ENCODE assay signal across 8 cellular contexts in genomic region chr5:16736158-16736994, GRCh38.
A peak's percentile ranks its signal among the peaks of the same experiment; 100 is the strongest.
DNase-seq lines count a peak whose midpoint lies in the region; ATAC-seq, FAIRE-seq and TF ChIP-seq lines count a peak whose summit lies in the region.

No MANE protein-coding gene starts in this region.

- 81% methylated on average over 14 of the region's 14 CpGs for WGBS in A549 (ENCODE audit: missing lambda C conversion rate)
- 63 to 66% (median 65%) methylated on average over 14 of the region's 14 CpGs for WGBS in adrenal gland, 4 donors
- 28 to 31% methylated on average over 14 of the region's 14 CpGs for WGBS in transverse colon (ENCODE audit: low coverage in 1 of 2), 2 donors

- no peak for TF ChIP-seq RAD21 in A549 (conservative IDR thresholded peaks at IDR 0.05 in 1 of 2, IDR thresholded peaks at IDR 0.05 in 1 of 2)

- DNase-seq in A549 (ENCODE audit: low read depth in 1 of 2, low spot score in 1 of 2) (no peak), NCI-H1417 treated with DMSO at 0.1 percent for 48 hours (lab: John Stamatoyannopoulos, UW) (peak; percentile 91), adrenal gland (peak in 4 of 7 donors; percentile 11 to 27 (median 26)), transverse colon (peak; percentile 68), natural killer cell (no peak)
- DNase-seq in naive thymus-derived CD8-positive, alpha-beta T cell = no peak
- no peak for DNase-seq in stimulated activated naive CD8-positive, alpha-beta T cell treated with anti-CD3 and anti-CD28 coated beads, Interleukin-15, Interleukin-2, amounts not matched to agents 100 U/mL and 50 U/mL, for 24 hours

- H3K4me1 Mint-ChIP-seq in naive thymus-derived CD8-positive, alpha-beta T cell = peaks cover 0 to 4% (median 0%) of the 10 kb centered on the region in 4 donors
- no peaks in the 10 kb centered on the region for H3K4me1 Mint-ChIP-seq in natural killer cell

- no peaks in the 10 kb centered on the region for H3K9me3 ChIP-seq in A549
- H3K9me3 ChIP-seq in adrenal gland (replicated peaks in 1 of 3) = no peaks in the 10 kb centered on the region
- no peaks in the 10 kb centered on the region for H3K9me3 ChIP-seq in transverse colon

- H3K4me3 ChIP-seq in A549 = no peak overlapping the region
- no peak overlapping the region for H3K4me3 ChIP-seq in adrenal gland
- H3K4me3 ChIP-seq in iPS-11a (ENCODE audit: low read depth, low read length) = peak overlapping the region; percentile 52
- no peak overlapping the region for H3K4me3 ChIP-seq in transverse colon

- intact Hi-C loops in adrenal gland (cut with DNase I) (no loop called here), transverse colon (cut with DNase I; ENCODE audit: low total_unique reads) (no loop called here), natural killer cell (cut with micrococcal nuclease) (no loop called here)

- no peak overlapping the region for H3K27ac Mint-ChIP-seq in naive thymus-derived CD8-positive, alpha-beta T cell
- no peak overlapping the region for H3K27ac Mint-ChIP-seq in natural killer cell

- no peak for TF ChIP-seq EP300 in A549 (IDR thresholded peaks at IDR 0.05)
- TF ChIP-seq EP300 in transverse colon (IDR thresholded peaks at IDR 0.05; ENCODE audit: low read depth) = no peak

- no peaks in the 10 kb centered on the region for H3K36me3 ChIP-seq in adrenal gland (replicated peaks in 1 of 2)
- H3K36me3 ChIP-seq in transverse colon = no peaks in the 10 kb centered on the region

- CTCF ChIA-PET in A549 (lab: Yijun Ruan, JAX) = interaction anchor here (1.0 to 2.9 kb wide), 2 partner anchors 44 to 454 kb away, joined by 3 to 12 read pairs; no protein-coding TSS in a partner anchor

- H3K4me1 ChIP-seq in A549 (peaks cover 15% of the 10 kb centered on the region), adrenal gland (replicated peaks in 1 of 2) (no peaks in the 10 kb centered on the region), transverse colon (peaks cover 0 to 47% (median 18%) of the 10 kb centered on the region in 4 donors)

- TF ChIP-seq CTCF in A549 (IDR thresholded peaks at IDR 0.05) (no peak), adrenal gland (IDR thresholded peaks at IDR 0.05) (no peak), transverse colon (IDR thresholded peaks at IDR 0.05) (no peak), natural killer cell (IDR thresholded peaks at IDR 0.05) (no peak)

- H3K4me2 ChIP-seq in A549 = peak overlapping the region; percentile 4; the same call in 1 of the 3 replicates

- no peak overlapping the region for H3K4me3 Mint-ChIP-seq in naive thymus-derived CD8-positive, alpha-beta T cell
- H3K4me3 Mint-ChIP-seq in natural killer cell = no peak overlapping the region

- POLR2A ChIA-PET in A549 (lab: Yijun Ruan, JAX) = no interaction called here
- POLR2A ChIA-PET in naive thymus-derived CD8-positive, alpha-beta T cell (lab: Charles Lee) = no interaction called here

- peaks cover 0 to 4% (median 0%) of the 10 kb centered on the region in 9 donors for H3K9me3 Mint-ChIP-seq in naive thymus-derived CD8-positive, alpha-beta T cell
- no peaks in the 10 kb centered on the region for H3K9me3 Mint-ChIP-seq in natural killer cell

- in situ Hi-C loops in transverse colon (cut with MboI; ENCODE audit: low pct_ligation_motif_present in 1 of 4, low pct_unique_long_range_greater_than_20kb in 1 of 4, low sequenced_read_pairs in 3 of 4) = no loop called here

- peak overlapping the region; percentile 24 to 63 for H3K27ac ChIP-seq in A549
- no peak overlapping the region for H3K27ac ChIP-seq in adrenal gland
- H3K27ac ChIP-seq in transverse colon = peak overlapping the region; percentile 61 to 80 (median 78)

- ATAC-seq in A549 (peak in 1 of 2 experiments; percentile 16; a peak in 1 of 6 replicates), natural killer cell (no peak)
- ATAC-seq in naive thymus-derived CD8-positive, alpha-beta T cell = no peak
- no peak for ATAC-seq in stimulated activated naive CD8-positive, alpha-beta T cell treated with anti-CD3 and anti-CD28 coated beads, Interleukin-15, Interleukin-2, amounts not matched to agents 100 U/mL and 50 U/mL, for 24 hours

- H3K27me3 Mint-ChIP-seq in naive thymus-derived CD8-positive, alpha-beta T cell = peaks cover 13 to 24% (median 17%) of the 10 kb centered on the region in 5 donors
- H3K27me3 Mint-ChIP-seq in natural killer cell (ENCODE audit: low read depth in 2 of 2) = peaks cover 0 to 10% of the 10 kb centered on the region in 2 donors

- TF ChIP-seq POLR2A in A549 (IDR thresholded peaks at IDR 0.05; ENCODE audit: low read length) (no peak), adrenal gland (IDR thresholded peaks at IDR 0.05) (no peak), transverse colon (IDR thresholded peaks at IDR 0.05) (peak; percentile 29)

- peaks cover 0 to 3% (median 0%) of the 10 kb centered on the region in 3 donors for H3K36me3 Mint-ChIP-seq in naive thymus-derived CD8-positive, alpha-beta T cell
- H3K36me3 Mint-ChIP-seq in natural killer cell = no peaks in the 10 kb centered on the region

- H3K27me3 ChIP-seq in adrenal gland = no peaks in the 10 kb centered on the region
- no peaks in the 10 kb centered on the region for H3K27me3 ChIP-seq in transverse colon

- no peak for FAIRE-seq in A549 (lab: Jason Lieb, UNC)

TF ChIP-seq in A549, 52 proteins besides CTCF, POLR2A, EP300 and RAD21:
- TF ChIP-seq SMC3 (IDR thresholded peaks at IDR 0.05) = no peak
- TF ChIP-seq FOSB (CRISPR knock-in tag; IDR thresholded peaks at IDR 0.05) = no peak
- TF ChIP-seq ESRRA (IDR thresholded peaks at IDR 0.05; ENCODE audit: borderline replicate concordance, low read length) = no peak
- TF ChIP-seq MAFK (IDR thresholded peaks at IDR 0.05; ENCODE audit: partially characterized antibody) = no peak

Comparison
In these comparisons a context has a peak if more than half of its experiments do, and no peak if none do; other contexts are left out.
1. DNase-seq: peak in NCI-H1417 treated with DMSO at 0.1 percent for 48 hours (single experiment), adrenal gland (4 of 7) and transverse colon (single experiment); none in A549 (0 of 2), naive thymus-derived CD8-positive, alpha-beta T cell (0 of 10), natural killer cell (single experiment) and stimulated activated naive CD8-positive, alpha-beta T cell treated with anti-CD3 and anti-CD28 coated beads, Interleukin-15, Interleukin-2, amounts not matched to agents 100 U/mL and 50 U/mL, for 24 hours (single experiment).
2. H3K27ac ChIP-seq: peak in A549 (2 of 2) and transverse colon (4 of 4); none in adrenal gland (0 of 5).